Comparison of ENCODE assay signal across 18 cellular contexts in the genomic region with DNA sequence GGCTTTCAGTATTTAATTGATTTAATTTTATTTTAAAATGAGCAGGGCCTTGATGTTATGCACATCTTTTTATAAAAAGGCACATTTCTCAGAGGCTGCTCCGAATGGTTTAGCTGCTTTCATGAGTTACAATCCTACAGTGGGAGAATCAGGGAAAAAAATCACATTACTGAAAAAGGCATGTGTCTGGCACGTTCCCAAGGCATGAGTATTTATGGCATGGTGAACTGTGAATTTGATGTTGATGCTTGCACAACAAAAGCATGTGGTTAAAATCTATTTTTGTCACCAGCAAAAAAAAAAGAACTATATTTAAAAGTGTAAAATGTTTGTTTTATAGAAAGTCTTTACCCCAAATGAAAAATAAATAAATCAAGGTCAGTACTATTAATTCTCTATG.
A peak's percentile ranks its signal among the peaks of the same experiment; 100 is the strongest.
DNase-seq lines count a peak whose midpoint lies in the region; ATAC-seq and TF ChIP-seq lines count a peak whose summit lies in the region.
"Had no signal": no experiment of that assay in that cellular context is flagged by ENCODE, and none has a peak within 500 bp of the region (broad histone marks: within the 10 kb centered on the region; RNA-seq: fewer than 3 reads in every experiment).

No MANE protein-coding gene starts in this region.

- no peak overlapping the region for H3K9ac ChIP-seq in BLaER1
- H3K9ac ChIP-seq in mesenchymal stem cell (ENCODE audit: low read length), result no peak overlapping the region

- H3K27ac Mint-ChIP-seq in chondrocyte (ENCODE audit: unreplicated experiment), result peak overlapping the region; percentile 7
- H3K27ac Mint-ChIP-seq: activated T-helper 2 cell treated with anti-CD3 and anti-CD28 coated beads, Interferon-gamma antibody, Interleukin-2, Interleukin-4, amounts not matched to agents 10 μg/mL and 5 μg/mL and 100 μg/mL, durations not matched to agents 14 hours and 24 hours and 36 hours; CD4-positive, CD25-positive, alpha-beta regulatory T cell had no signal

- H3K36me3 Mint-ChIP-seq in chondrocyte (ENCODE audit: low read depth), result no peaks in the 10 kb centered on the region
- H3K36me3 Mint-ChIP-seq: CD4-positive, CD25-positive, alpha-beta regulatory T cell had no signal

- peak overlapping the region; percentile 56 for H3K4me2 ChIP-seq in BLaER1
- H3K4me2 ChIP-seq in mesenchymal stem cell (ENCODE audit: low read length, poor library complexity, severe bottlenecking), result no peak overlapping the region

- H3K4me1 ChIP-seq in BLaER1 (peaks cover 28% of the 10 kb centered on the region), mesenchymal stem cell (ENCODE audit: control insufficient read depth, insufficient read depth, low read depth, low read length) (peaks cover 2% of the 10 kb centered on the region), psoas muscle (no peaks in the 10 kb centered on the region)
- H3K4me1 ChIP-seq: Peyer's patch, sigmoid colon had no signal

- no peak overlapping the region for H3K4ac ChIP-seq in mesenchymal stem cell (ENCODE audit: low read depth in 1 of 2, low read length in 2 of 2)

- H3K27me3 ChIP-seq in BLaER1 (no peaks in the 10 kb centered on the region), mesenchymal stem cell (ENCODE audit: control insufficient read depth in 1 of 2, insufficient read depth in 1 of 2, low read length in 2 of 2) (no peaks in the 10 kb centered on the region), psoas muscle (ENCODE audit: insufficient read depth in 3 of 3, low read length in 2 of 3) (no peaks in the 10 kb centered on the region)
- H3K27me3 ChIP-seq: Peyer's patch, sigmoid colon had no signal

- no peak for TF ChIP-seq CTCF in chondrocyte (IDR thresholded peaks at IDR 0.05)
- no peak for TF ChIP-seq CTCF in psoas muscle (IDR thresholded peaks at IDR 0.05)

- H3K14ac ChIP-seq in mesenchymal stem cell (ENCODE audit: low read length in 2 of 2), result no peak overlapping the region

- H2AK5ac ChIP-seq in mesenchymal stem cell (ENCODE audit: low read length, severe bottlenecking), result no peak overlapping the region

- H3K9me3 ChIP-seq in BLaER1 (peaks cover 72% of the 10 kb centered on the region), mesenchymal stem cell (ENCODE audit: control insufficient read depth, low read length) (no peaks in the 10 kb centered on the region), psoas muscle (no peaks in the 10 kb centered on the region)
- H3K9me3 ChIP-seq: Peyer's patch, sigmoid colon had no signal

- no peak overlapping the region for H2AFZ ChIP-seq in mesenchymal stem cell (ENCODE audit: low read depth, low read length)

- H3K36me3 ChIP-seq in BLaER1 (peaks cover 18% of the 10 kb centered on the region), mesenchymal stem cell (ENCODE audit: control insufficient read depth in 1 of 2, insufficient read depth in 2 of 2, low read depth in 1 of 2, low read length in 2 of 2) (no peaks in the 10 kb centered on the region), psoas muscle (ENCODE audit: insufficient read depth in 1 of 2, low read depth in 1 of 2) (no peaks in the 10 kb centered on the region)
- H3K36me3 ChIP-seq: Peyer's patch, sigmoid colon, WERI-Rb-1 had no signal

- intact Hi-C loops in psoas muscle (cut with DNase I), result no loop called here

- no peak overlapping the region for H3K18ac ChIP-seq in mesenchymal stem cell (ENCODE audit: low read depth in 1 of 2, low read length in 2 of 2)

- H2BK120ac ChIP-seq in mesenchymal stem cell (ENCODE audit: low read depth, low read length), result no peak overlapping the region

- H3K4me3 Mint-ChIP-seq in chondrocyte (ENCODE audit: unreplicated experiment), result no peak overlapping the region
- H3K4me3 Mint-ChIP-seq: CD4-positive, CD25-positive, alpha-beta regulatory T cell had no signal

- ATAC-seq in GM21737 (IDR thresholded peaks at IDR 0.05; ENCODE audit: unreplicated experiment), result no peak
- ATAC-seq in psoas muscle, result no peak

- H3K4me3 ChIP-seq in BLaER1 (no peak overlapping the region), mesenchymal stem cell (ENCODE audit: insufficient read depth in 1 of 2, low read depth in 1 of 2, low read length in 2 of 2) (no peak overlapping the region), psoas muscle (no peak overlapping the region)
- H3K4me3 ChIP-seq: Peyer's patch, sigmoid colon had no signal

- no peak overlapping the region for H2BK15ac ChIP-seq in mesenchymal stem cell (ENCODE audit: low read depth, poor library complexity, severe bottlenecking)

- H3K79me1 ChIP-seq in mesenchymal stem cell (replicated peaks; ENCODE audit: low read length, poor library complexity, severe bottlenecking), result no peaks in the 10 kb centered on the region

- 54% methylated on average over 1 of the region's 2 CpGs for WGBS in mesenchymal stem cell
- WGBS in psoas muscle, 3 donors, result 5 to 11% (median 6%) methylated on average over 2 of the region's 2 CpGs

- no peaks in the 10 kb centered on the region for H3K9me3 Mint-ChIP-seq in chondrocyte (ENCODE audit: low read depth)

- H2BK12ac ChIP-seq in mesenchymal stem cell (ENCODE audit: low read length in 2 of 2), result no peak overlapping the region

- H3K4me1 Mint-ChIP-seq in chondrocyte (ENCODE audit: low read depth), result peaks cover 12% of the 10 kb centered on the region
- H3K4me1 Mint-ChIP-seq: CD4-positive, CD25-positive, alpha-beta regulatory T cell had no signal

- DNase-seq in NCI-H2171 (lab: John Stamatoyannopoulos, UW) (peak; percentile 26), chondrocyte (ENCODE audit: low spot score) (no peak), mesenchymal stem cell (peak; percentile 58), NCI-H2029 (lab: John Stamatoyannopoulos, UW) (no peak), NCI-H446 treated with DMSO at 0.1 percent for 48 hours (lab: John Stamatoyannopoulos, UW) (no peak), psoas muscle (no peak)
- DNase-seq: activated CD8-positive, alpha-beta memory T cell treated with anti-CD3 and anti-CD28 coated beads for 24 hours; CD4-positive, CD25-positive, alpha-beta regulatory T cell; effector CD8-positive, alpha-beta T cell; mesendoderm; NCI-H1417 treated with DMSO at 0.1 percent for 48 hours; NCI-H510A treated with DMSO at 0.1 percent for 48 hours; Peyer's patch; sigmoid colon; WERI-Rb-1 had no signal

- H3K23ac ChIP-seq in mesenchymal stem cell (ENCODE audit: low read length in 2 of 2), result no peak overlapping the region

- no peak overlapping the region for H2BK5ac ChIP-seq in mesenchymal stem cell (ENCODE audit: low read depth, low read length, poor library complexity, severe bottlenecking)

- H4K91ac ChIP-seq in mesenchymal stem cell (ENCODE audit: low read length), result no peak overlapping the region

- H3K27me3 Mint-ChIP-seq in chondrocyte (ENCODE audit: low read depth), result no peaks in the 10 kb centered on the region
- H3K27me3 Mint-ChIP-seq: CD4-positive, CD25-positive, alpha-beta regulatory T cell had no signal

- H4K8ac ChIP-seq in mesenchymal stem cell (ENCODE audit: low read length), result no peak overlapping the region

- no peaks in the 10 kb centered on the region for H4K20me1 ChIP-seq in BLaER1

- H3K27ac ChIP-seq in BLaER1, result peak overlapping the region; percentile 72
- H3K27ac ChIP-seq in mesenchymal stem cell (ENCODE audit: low read length, poor library complexity, severe bottlenecking), result no peak overlapping the region
- H3K27ac ChIP-seq in psoas muscle, result no peak overlapping the region
- H3K27ac ChIP-seq: Peyer's patch, sigmoid colon, WERI-Rb-1 had no signal

Comparison
In these comparisons a context has a peak if more than half of its experiments do, and no peak if none do; other contexts are left out.
1. DNase-seq: peak in NCI-H2171 (single experiment) and mesenchymal stem cell (single experiment); none in chondrocyte (single experiment), NCI-H2029 (single experiment), NCI-H446 treated with DMSO at 0.1 percent for 48 hours (single experiment) and psoas muscle (0 of 2).